ENCODE assay signal across 15 cellular contexts in genomic region chr17:6046431-6046830, GRCh38. TPM values are rescaled to one million over a fixed set of nuclear protein-coding genes. Genes with fewer than 3 reads are reported as not detected.
A peak's percentile ranks its signal among the peaks of the same experiment; 100 is the strongest.
DNase-seq lines count a peak whose midpoint lies in the region; ATAC-seq and TF ChIP-seq lines count a peak whose summit lies in the region.
"Had no signal": no experiment of that assay in that cellular context is flagged by ENCODE, and none has a peak within 500 bp of the region (broad histone marks: within the 10 kb centered on the region; RNA-seq: fewer than 3 reads in every experiment).

No MANE protein-coding gene starts in this region.

- no peaks in the 10 kb centered on the region for H3K36me3 ChIP-seq in A673 (ENCODE audit: insufficient read depth, low read length, poor library complexity, severe bottlenecking)
- no peaks in the 10 kb centered on the region for H3K36me3 ChIP-seq in colonic mucosa
- H3K36me3 ChIP-seq in mucosa of descending colon (ENCODE audit: low read depth): no peaks in the 10 kb centered on the region

- BruUV-seq in A673 (replicated peaks; lab: Mats Ljungman, UMichigan): no TSS peak

- intact Hi-C loops in A673 (cut with micrococcal nuclease; ENCODE audit: unreplicated experiment) (no loop called here), colonic mucosa (cut with DNase I) (no loop called here), mucosa of descending colon (cut with DNase I, micrococcal nuclease) (no loop called here)

- TF ChIP-seq CTCF in astrocyte of the cerebellum (IDR thresholded peaks at IDR 0.05; ENCODE audit: low read depth, low read length, missing control alignments) (no peak), A673 (conservative IDR thresholded peaks at IDR 0.05; ENCODE audit: low read depth, low read length) (no peak), colonic mucosa (IDR thresholded peaks at IDR 0.05) (no peak), mucosa of descending colon (IDR thresholded peaks at IDR 0.05) (no peak)

- H3K4me3 ChIP-seq in astrocyte of the cerebellum (ENCODE audit: low read depth, low read length) (no peak overlapping the region), A673 (ENCODE audit: low read depth, low read length, poor library complexity, severe bottlenecking) (no peak overlapping the region), colonic mucosa (no peak overlapping the region), mucosa of descending colon (no peak overlapping the region)
- H3K4me3 ChIP-seq: A549, GM12878 had no signal

- peaks cover 28% of the 10 kb centered on the region for H3K27me3 ChIP-seq in A673 (replicated peaks; ENCODE audit: insufficient read depth, low read depth, low read length, poor library complexity)
- no peaks in the 10 kb centered on the region for H3K27me3 ChIP-seq in colonic mucosa

- H3K9me3 ChIP-seq in A673 (ENCODE audit: low read depth, low read length, poor library complexity, severe bottlenecking): no peaks in the 10 kb centered on the region
- no peaks in the 10 kb centered on the region for H3K9me3 ChIP-seq in colonic mucosa
- H3K9me3 ChIP-seq in mucosa of descending colon: no peaks in the 10 kb centered on the region
- H3K9me3 ChIP-seq: A549 had no signal

- H3K27ac ChIP-seq in A673 (ENCODE audit: low read depth, low read length, poor library complexity, severe bottlenecking) (no peak overlapping the region), colonic mucosa (no peak overlapping the region)
- H3K27ac ChIP-seq: A549, HL-60 had no signal

- DNase-seq in HK-2 (ENCODE audit: unreplicated experiment) (peak; percentile 17), astrocyte of the cerebellum (ENCODE audit: low read depth) (peak; percentile 36), kidney tubule cell (ENCODE audit: low spot score) (peak; percentile 67), A673 (ENCODE audit: low spot score) (no peak), colonic mucosa (no peak), mucosa of descending colon (no peak)
- DNase-seq in activated effector memory CD4-positive, alpha-beta T cell treated with anti-CD3 and anti-CD28 coated beads, Interleukin-2, amount 50 U/mL, for 16 hours: no peak
- DNase-seq: CD4-positive, CD25-positive, alpha-beta regulatory T cell; DMS79; HCEC 1CT; HFFc6 had no signal

- CTCF ChIA-PET in A673 (lab: Charles Lee): no interaction called here

- in situ Hi-C loops in astrocyte of the cerebellum (cut with HindIII; ENCODE audit: low sequenced_read_pairs): no loop called here

- POLR2A ChIA-PET in A673 (lab: Charles Lee; ENCODE audit: low non-redundant PET): no interaction called here

- no peak overlapping the region for H3K9ac ChIP-seq in colonic mucosa (ENCODE audit: low read depth in 2 of 2, low read length in 2 of 2)

- H3K4me1 ChIP-seq in A673 (ENCODE audit: insufficient read depth, low read length, poor library complexity, severe bottlenecking): no peaks in the 10 kb centered on the region
- H3K4me1 ChIP-seq in colonic mucosa: no peaks in the 10 kb centered on the region
- H3K4me1 ChIP-seq in mucosa of descending colon (ENCODE audit: low read depth): no peaks in the 10 kb centered on the region
- H3K4me1 ChIP-seq: A549 had no signal

- ATAC-seq in mucosa of descending colon: no peak
- ATAC-seq: A549, GM12878 had no signal

RNA-seq across cellular contexts. Expression of gene WSCD1, which starts 23.7 kb away (rescaled TPM):
- total RNA-seq in A673 (2021) (0.28 and 0.48 TPM in 2 replicates), colonic mucosa (10 to 100 TPM; 19.5 to 22.3 TPM), mucosa of descending colon (10 to 100 TPM; 18.7 to 45.8 (median 18.8) TPM)
- total RNA-seq: CD4-positive, CD25-positive, alpha-beta regulatory T cell; G401; GM12878; HFFc6 had no signal

Comparison
In these comparisons a context has a peak if more than half of its experiments do, and no peak if none do; other contexts are left out.
1. DNase-seq: peak in HK-2 (single experiment), astrocyte of the cerebellum (single experiment) and kidney tubule cell (single experiment); none in A673 (single experiment), colonic mucosa (single experiment), mucosa of descending colon (0 of 3) and activated effector memory CD4-positive, alpha-beta T cell treated with anti-CD3 and anti-CD28 coated beads, Interleukin-2, amount 50 U/mL, for 16 hours (single experiment).
2. RNA of gene WSCD1, which starts 23.7 kb away (total RNA-seq): 19.5 to 22.3 TPM in colonic mucosa and 18.7 to 45.8 TPM in mucosa of descending colon; 0.28 to 0.48 TPM in A673; every median in the first group is over 10 times any median in the second.